In the genomic region with DNA sequence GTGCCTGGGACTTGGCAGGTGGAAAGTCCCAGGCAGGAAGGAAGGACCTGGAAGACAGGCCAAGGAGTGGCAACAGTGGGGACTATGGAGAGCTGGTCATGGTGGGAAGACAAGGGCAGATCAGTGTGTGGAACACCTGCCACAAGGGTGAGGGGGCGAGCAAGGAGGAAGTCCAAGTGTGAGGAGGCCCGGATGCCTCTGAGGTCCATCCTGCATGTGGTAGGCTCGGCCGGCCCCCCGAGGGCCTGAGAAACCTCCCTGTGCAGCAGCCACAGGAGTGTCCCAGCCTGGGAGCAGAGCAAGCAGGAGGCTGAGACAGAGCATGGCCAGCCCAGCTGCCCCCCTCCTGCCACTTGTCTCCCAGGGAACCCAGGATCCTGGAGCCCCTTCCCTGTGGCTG, we compare ENCODE assay signal across 21 cellular contexts. TPM values are rescaled to one million over a fixed set of nuclear protein-coding genes. Genes with fewer than 3 reads are reported as not detected.
DNase-seq lines count a peak whose midpoint lies in the region; ATAC-seq and TF ChIP-seq lines count a peak whose summit lies in the region.
"Had no signal": no experiment of that assay in that cellular context is flagged by ENCODE, and none has a peak within 500 bp of the region (broad histone marks: within the 10 kb centered on the region; RNA-seq: fewer than 3 reads in every experiment).

No MANE protein-coding gene starts in this region.

- no peak overlapping the region for H4K91ac ChIP-seq in neuronal stem cell (ENCODE audit: low read depth, low read length, poor library complexity)

- H3K27me3 ChIP-seq in BLaER1 = no peaks in the 10 kb centered on the region
- no peaks in the 10 kb centered on the region for H3K27me3 ChIP-seq in BLaER1 treated with 17β-estradiol and CSF1 and Interleukin-3, amounts not matched to agents 10 nM and 100 nM
- H3K27me3 ChIP-seq in neuronal stem cell (ENCODE audit: control insufficient read depth in 3 of 3, insufficient read depth in 3 of 3, low read depth in 1 of 3, low read length in 3 of 3) = no peaks in the 10 kb centered on the region
- peaks cover 0 to 4% (median 0%) of the 10 kb centered on the region in 3 donors for H3K27me3 ChIP-seq in psoas muscle (ENCODE audit: insufficient read depth in 3 of 3, low read length in 2 of 3)
- H3K27me3 ChIP-seq: BE2C had no signal

- peak overlapping the region; percentile 56 for H2BK15ac ChIP-seq in neuronal stem cell (ENCODE audit: low read length)

- intact Hi-C loops in psoas muscle (cut with DNase I) = no loop called here

- H3K36me3 ChIP-seq in BLaER1 (no peaks in the 10 kb centered on the region), neuronal stem cell (replicated peaks in 1 of 2; ENCODE audit: control insufficient read depth in 2 of 2, insufficient read depth in 2 of 2, low read length in 2 of 2) (no peaks in the 10 kb centered on the region), psoas muscle (ENCODE audit: insufficient read depth in 1 of 2, low read depth in 1 of 2) (no peaks in the 10 kb centered on the region)
- no peaks in the 10 kb centered on the region for H3K36me3 ChIP-seq in BLaER1 treated with 17β-estradiol and CSF1 and Interleukin-3, amounts not matched to agents 10 nM and 100 nM
- H3K36me3 ChIP-seq: BE2C had no signal

- no peaks in the 10 kb centered on the region for H3K79me1 ChIP-seq in neuronal stem cell (ENCODE audit: low read depth, low read length)

- no peak overlapping the region for H3K4ac ChIP-seq in neuronal stem cell (ENCODE audit: low read length)

- no peak overlapping the region for H2BK12ac ChIP-seq in neuronal stem cell (ENCODE audit: low read length)

- peaks cover 55% of the 10 kb centered on the region; the same call in 1 of the 2 replicates for H4K20me1 ChIP-seq in BLaER1
- peaks cover 0 to 17% (median 0%) of the 10 kb centered on the region in 11 experiments; a peak in 2 of 22 replicates for H4K20me1 ChIP-seq in BLaER1 treated with 17β-estradiol and CSF1 and Interleukin-3, amounts not matched to agents 10 nM and 100 nM

- DNase-seq in neuronal stem cell (ENCODE audit: low spot score) = no peak
- no peak for DNase-seq in type B pancreatic cell (ENCODE audit: extremely low spot score, unreplicated experiment)
- no peak for DNase-seq in psoas muscle
- DNase-seq: 8988T; ACHN; BE2C; C1 segment of cervical spinal cord; Calu3; CD4-positive, alpha-beta memory T cell; CD4-positive, CD25-positive, alpha-beta regulatory T cell; CD8-positive, alpha-beta memory T cell; COR-L47; DMS79 treated with DMSO at 0.1 percent for 48 hours; GF-D8 had no signal

- H2BK120ac ChIP-seq in neuronal stem cell (ENCODE audit: low read depth, low read length) = no peak overlapping the region

- TF ChIP-seq CTCF in type B pancreatic cell (conservative IDR thresholded peaks at IDR 0.05) (no peak), psoas muscle (IDR thresholded peaks at IDR 0.05) (no peak)

- WGBS in neuronal stem cell (ENCODE audit: extremely low coverage in 2 of 2, insufficient read length in 2 of 2, insufficient replicate concordance in 1 of 2), 2 donors = no CpG with 5 or more reads among the region's 5 CpGs
- 84 to 96% (median 96%) methylated on average over 5 of the region's 5 CpGs for WGBS in psoas muscle, 3 donors

- peaks cover 30% of the 10 kb centered on the region for H3K4me1 Mint-ChIP-seq in type B pancreatic cell (ENCODE audit: unreplicated experiment)
- H3K4me1 Mint-ChIP-seq in activated T-helper 17 cell treated with anti-CD3 and anti-CD28 coated beads, Interleukin-2, amount 50 U/mL, for 72 hours = no peaks in the 10 kb centered on the region
- H3K4me1 Mint-ChIP-seq: CD14-positive monocyte; CD4-positive, alpha-beta memory T cell; CD4-positive, CD25-positive, alpha-beta regulatory T cell; CD8-positive, alpha-beta memory T cell had no signal

- no peak overlapping the region for H3K14ac ChIP-seq in neuronal stem cell (ENCODE audit: low read length)

- no peak overlapping the region for H3K23ac ChIP-seq in neuronal stem cell (ENCODE audit: low read depth, low read length, poor library complexity)

- H2AK5ac ChIP-seq in neuronal stem cell (ENCODE audit: low read depth, low read length) = peak overlapping the region; percentile 88

- no peaks in the 10 kb centered on the region for H3K36me3 Mint-ChIP-seq in type B pancreatic cell
- H3K36me3 Mint-ChIP-seq in activated T-helper 17 cell treated with anti-CD3 and anti-CD28 coated beads, Interleukin-2, amount 50 U/mL, for 72 hours (ENCODE audit: low read depth) = no peaks in the 10 kb centered on the region
- H3K36me3 Mint-ChIP-seq: CD14-positive monocyte; CD4-positive, alpha-beta memory T cell; CD4-positive, CD25-positive, alpha-beta regulatory T cell; CD8-positive, alpha-beta memory T cell had no signal

- H3K27ac Mint-ChIP-seq in type B pancreatic cell = peak overlapping the region; percentile 31
- H3K27ac Mint-ChIP-seq in activated T-helper 17 cell treated with anti-CD3 and anti-CD28 coated beads, Interleukin-2, amount 50 U/mL, for 72 hours = no peak overlapping the region
- H3K27ac Mint-ChIP-seq: CD4-positive, CD25-positive, alpha-beta regulatory T cell had no signal

- H3K4me3 ChIP-seq in BLaER1 = no peak overlapping the region
- no peak overlapping the region for H3K4me3 ChIP-seq in BLaER1 treated with 17β-estradiol and CSF1 and Interleukin-3, amounts not matched to agents 10 nM and 100 nM
- no peak overlapping the region for H3K4me3 ChIP-seq in neuronal stem cell (ENCODE audit: low read length in 2 of 2)
- no peak overlapping the region for H3K4me3 ChIP-seq in psoas muscle

- H3K9me3 ChIP-seq in BLaER1 = 0 out of 2 replicates have a peak, but pooled peaks cover under 1% of the 10 kb centered on the region
- no peaks in the 10 kb centered on the region for H3K9me3 ChIP-seq in BLaER1 treated with 17β-estradiol and CSF1 and Interleukin-3, amounts not matched to agents 10 nM and 100 nM (replicated peaks in 1 of 11)
- H3K9me3 ChIP-seq in neuronal stem cell (replicated peaks in 1 of 2; ENCODE audit: control insufficient read depth in 2 of 2, insufficient read depth in 1 of 2, low read depth in 1 of 2, low read length in 2 of 2) = no peaks in the 10 kb centered on the region
- H3K9me3 ChIP-seq in psoas muscle = no peaks in the 10 kb centered on the region
- H3K9me3 ChIP-seq: BE2C had no signal

- no peak overlapping the region for H3K4me3 Mint-ChIP-seq in type B pancreatic cell
- no peak overlapping the region for H3K4me3 Mint-ChIP-seq in activated T-helper 17 cell treated with anti-CD3 and anti-CD28 coated beads, Interleukin-2, amount 50 U/mL, for 72 hours
- H3K4me3 Mint-ChIP-seq: CD14-positive monocyte; CD4-positive, alpha-beta memory T cell; CD4-positive, CD25-positive, alpha-beta regulatory T cell; CD8-positive, alpha-beta memory T cell had no signal

- H3K27ac ChIP-seq in BLaER1 (peak overlapping the region; percentile 67), neuronal stem cell (replicated peaks; ENCODE audit: low read length) (no peak overlapping the region), psoas muscle (no peak overlapping the region)
- no peak overlapping the region for H3K27ac ChIP-seq in BLaER1 treated with 17β-estradiol and CSF1 and Interleukin-3, amounts not matched to agents 10 nM and 100 nM

- H3K18ac ChIP-seq in neuronal stem cell (ENCODE audit: low read length) = no peak overlapping the region

- H3K27me3 Mint-ChIP-seq in type B pancreatic cell = peaks cover 5% of the 10 kb centered on the region
- H3K27me3 Mint-ChIP-seq in activated T-helper 17 cell treated with anti-CD3 and anti-CD28 coated beads, Interleukin-2, amount 50 U/mL, for 72 hours = peaks cover 15% of the 10 kb centered on the region

- H3K9ac ChIP-seq in BLaER1 (no peak overlapping the region), neuronal stem cell (ENCODE audit: low read depth, low read length, poor library complexity) (peak overlapping the region; percentile 3)
- no peak overlapping the region for H3K9ac ChIP-seq in BLaER1 treated with 17β-estradiol and CSF1 and Interleukin-3, amounts not matched to agents 10 nM and 100 nM

- H4K8ac ChIP-seq in neuronal stem cell (ENCODE audit: low read depth, low read length) = no peak overlapping the region

- no peaks in the 10 kb centered on the region for H3K9me3 Mint-ChIP-seq in type B pancreatic cell
- no peaks in the 10 kb centered on the region for H3K9me3 Mint-ChIP-seq in activated T-helper 17 cell treated with anti-CD3 and anti-CD28 coated beads, Interleukin-2, amount 50 U/mL, for 72 hours
- H3K9me3 Mint-ChIP-seq: CD14-positive monocyte; CD4-positive, CD25-positive, alpha-beta regulatory T cell; CD8-positive, alpha-beta memory T cell had no signal

- peaks cover 62% of the 10 kb centered on the region for H3K4me1 ChIP-seq in BLaER1
- peaks cover 10 to 66% (median 44%) of the 10 kb centered on the region in 10 experiments for H3K4me1 ChIP-seq in BLaER1 treated with 17β-estradiol and CSF1 and Interleukin-3, amounts not matched to agents 10 nM and 100 nM
- peaks cover 9 to 12% of the 10 kb centered on the region in 2 donors for H3K4me1 ChIP-seq in neuronal stem cell (ENCODE audit: control insufficient read depth in 2 of 2, insufficient read depth in 1 of 2, low read depth in 1 of 2, low read length in 2 of 2)
- H3K4me1 ChIP-seq in psoas muscle = no peaks in the 10 kb centered on the region
- H3K4me1 ChIP-seq: BE2C had no signal

- ATAC-seq in psoas muscle = no peak
- no peak for ATAC-seq in activated T-helper 17 cell treated with anti-CD3 and anti-CD28 coated beads, Interleukin-2, amount 50 U/mL, for 72 hours (replicated peaks)
- ATAC-seq in HG02571 (IDR thresholded peaks at IDR 0.05; ENCODE audit: unreplicated experiment) = no peak

- no peak overlapping the region for H2BK5ac ChIP-seq in neuronal stem cell (ENCODE audit: low read length)

- no peak overlapping the region for H2AFZ ChIP-seq in neuronal stem cell (ENCODE audit: low read length)

- H3K4me2 ChIP-seq in BLaER1 (peak overlapping the region; percentile 76), neuronal stem cell (ENCODE audit: insufficient read depth, low read length, poor library complexity, severe bottlenecking) (no peak overlapping the region)
- peak overlapping the region in 10 of 11 experiments; percentile 28 to 79 (median 56); a peak in 20 of 22 replicates for H3K4me2 ChIP-seq in BLaER1 treated with 17β-estradiol and CSF1 and Interleukin-3, amounts not matched to agents 10 nM and 100 nM

RNA-seq across cellular contexts. Expression of a gene that starts 40.5 kb away (rescaled TPM):
- polyA plus RNA-seq in neuronal stem cell (2013, experiment 1 of 2) = 0.01 TPM
- not detected for polyA plus RNA-seq in neuronal stem cell (2013, experiment 2 of 2)
- total RNA-seq in type B pancreatic cell (ENCODE audit: low replicate concordance) (1.2 and 1.3 TPM in 2 replicates), psoas muscle (not detected)
- polyA plus RNA-seq in psoas muscle = not detected
- not detected for total RNA-seq in activated T-helper 17 cell treated with anti-CD3 and anti-CD28 coated beads, Interleukin-2, amount 50 U/mL, for 72 hours
- total RNA-seq: A673; Calu3; CD4-positive, alpha-beta memory T cell; CD4-positive, CD25-positive, alpha-beta regulatory T cell; CD8-positive, alpha-beta memory T cell had no signal
- polyA plus RNA-seq: AG04450; CD14-positive monocyte; CD4-positive, alpha-beta memory T cell; CD4-positive, CD25-positive, alpha-beta regulatory T cell; CD8-positive, alpha-beta memory T cell had no signal
